ENCODE assay signal across 8 cellular contexts in the genomic region with DNA sequence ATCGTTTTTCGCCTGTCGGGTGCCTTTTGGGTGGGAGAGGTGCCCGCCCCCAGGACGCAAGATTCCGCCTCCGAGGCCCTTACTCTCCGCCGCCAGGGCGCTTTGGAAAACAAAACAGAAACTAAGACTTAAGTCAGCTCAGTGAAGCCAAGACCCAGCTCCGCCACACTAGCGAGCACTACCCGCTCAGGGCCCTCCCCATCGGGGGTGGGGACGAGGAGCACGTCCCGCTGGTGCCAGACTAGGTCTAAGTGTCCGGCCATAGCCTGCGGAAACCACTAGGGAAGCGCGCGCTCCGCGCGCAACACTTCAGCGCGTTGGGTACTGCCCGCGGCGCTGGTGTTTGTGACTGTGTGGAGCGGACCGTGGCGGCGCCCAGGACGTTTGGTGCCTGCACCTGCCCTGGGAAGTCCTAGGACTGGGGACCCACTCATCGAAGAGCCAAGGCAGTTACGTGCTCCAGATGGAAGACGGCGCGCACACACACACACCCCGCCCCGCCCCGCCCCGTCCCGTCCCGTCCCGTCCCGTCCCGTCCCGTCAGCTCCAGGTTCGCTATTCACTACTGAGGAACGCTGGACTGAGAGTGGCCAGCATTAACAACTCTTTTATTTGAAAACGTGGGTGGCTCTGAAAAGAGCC. TPM values are rescaled to one million over a fixed set of nuclear protein-coding genes. Genes with fewer than 3 reads are reported as not detected.
DNase-seq lines count a peak whose midpoint lies in the region; ATAC-seq and TF ChIP-seq lines count a peak whose summit lies in the region.
"Not testable (repeated sequence)": the region's sequence is repeated elsewhere in the genome, so short reads cannot be mapped to it uniquely, and the experiment has no call there.
"Had no signal": no experiment of that assay in that cellular context is flagged by ENCODE, and none has a peak within 500 bp of the region (broad histone marks: within the 10 kb centered on the region; RNA-seq: fewer than 3 reads in every experiment).

No MANE protein-coding gene starts in this region.

- not testable (repeated sequence) for H3K36me3 ChIP-seq in Panc1 (ENCODE audit: control insufficient read depth, insufficient read depth, low read length); naive thymus-derived CD4-positive, alpha-beta T cell (ENCODE audit: control insufficient read depth in 2 of 3, insufficient read depth in 3 of 3, low read length in 3 of 3)

- CTCF ChIA-PET in Panc1 (lab: Charles Lee); naive thymus-derived CD4-positive, alpha-beta T cell (lab: Charles Lee): not testable (repeated sequence)

- POLR2A ChIA-PET in Panc1 (lab: Charles Lee); naive thymus-derived CD4-positive, alpha-beta T cell (lab: Charles Lee): not testable (repeated sequence)

- not testable (repeated sequence) for TF ChIP-seq CTCF in Panc1 (IDR thresholded peaks at IDR 0.05)

- H3K4me3 Mint-ChIP-seq in effector memory CD8-positive, alpha-beta T cell; naive thymus-derived CD4-positive, alpha-beta T cell: not testable (repeated sequence)

- peaks cover 13% of the 10 kb centered on the region for H3K36me3 Mint-ChIP-seq in effector memory CD8-positive, alpha-beta T cell (ENCODE audit: insufficient read depth)
- H3K36me3 Mint-ChIP-seq in naive thymus-derived CD4-positive, alpha-beta T cell = peaks cover 0 to 20% (median 13%) of the 10 kb centered on the region in 5 donors

- peak; percentile 25 for ATAC-seq in GM18873 (IDR thresholded peaks at IDR 0.05; ENCODE audit: low FRiP score, unreplicated experiment)
- ATAC-seq in GM21390 (IDR thresholded peaks at IDR 0.05; ENCODE audit: unreplicated experiment) = peak; percentile 41
- peak; percentile 34 for ATAC-seq in HG02763 (IDR thresholded peaks at IDR 0.05; ENCODE audit: unreplicated experiment)
- peak; percentile 40 for ATAC-seq in HG03135 (IDR thresholded peaks at IDR 0.05; ENCODE audit: unreplicated experiment)
- peak; percentile 55 for ATAC-seq in Panc1
- ATAC-seq in effector memory CD8-positive, alpha-beta T cell (replicated peaks) = peak; percentile 70
- ATAC-seq in naive thymus-derived CD4-positive, alpha-beta T cell = peak; percentile 71

- H3K4me1 Mint-ChIP-seq in effector memory CD8-positive, alpha-beta T cell (ENCODE audit: low read depth in 2 of 2) = peaks cover 13 to 21% of the 10 kb centered on the region in 2 donors
- peaks cover 20 to 31% (median 26%) of the 10 kb centered on the region in 7 donors for H3K4me1 Mint-ChIP-seq in naive thymus-derived CD4-positive, alpha-beta T cell

- not testable (repeated sequence) for H3K4me3 ChIP-seq in Panc1 (ENCODE audit: low read depth in 2 of 2, low read length in 2 of 2); naive thymus-derived CD4-positive, alpha-beta T cell (ENCODE audit: low read length)

- intact Hi-C loops in Panc1 (cut with micrococcal nuclease; ENCODE audit: unreplicated experiment); naive thymus-derived CD4-positive, alpha-beta T cell (cut with micrococcal nuclease): not testable (repeated sequence)

- BruUV-seq in Panc1 (replicated peaks; lab: Mats Ljungman, UMichigan) = not testable (repeated sequence)

- DNase-seq in Panc1 (ENCODE audit: low read depth, low spot score); effector memory CD8-positive, alpha-beta T cell; naive thymus-derived CD4-positive, alpha-beta T cell: not testable (repeated sequence)

- not testable (repeated sequence) for H3K27ac Mint-ChIP-seq in effector memory CD8-positive, alpha-beta T cell; naive thymus-derived CD4-positive, alpha-beta T cell

- H3K9me3 ChIP-seq in Panc1 (ENCODE audit: control insufficient read depth, insufficient read depth, low read depth, low read length); naive thymus-derived CD4-positive, alpha-beta T cell (ENCODE audit: control insufficient read depth in 2 of 3, low read length in 3 of 3): not testable (repeated sequence)

- H3K27me3 ChIP-seq in Panc1 (ENCODE audit: control insufficient read depth, insufficient read depth, low read length); naive thymus-derived CD4-positive, alpha-beta T cell (ENCODE audit: control insufficient read depth in 2 of 2, insufficient read depth in 2 of 2, low read length in 2 of 2): not testable (repeated sequence)

- peaks cover 11% of the 10 kb centered on the region; the same call in 1 of the 2 replicates for H3K4me1 ChIP-seq in Panc1 (ENCODE audit: control insufficient read depth, insufficient read depth, low read length)
- H3K4me1 ChIP-seq in naive thymus-derived CD4-positive, alpha-beta T cell (ENCODE audit: control insufficient read depth in 2 of 2, insufficient read depth in 2 of 2, low read length in 2 of 2) = peaks cover 18 to 22% of the 10 kb centered on the region in 2 donors

- in situ Hi-C loops in Panc1 (cut with HindIII; ENCODE audit: low pct_unique_long_range_greater_than_20kb, low sequenced_read_pairs) = not testable (repeated sequence)

- not testable (repeated sequence) for H3K27ac ChIP-seq in Panc1 (ENCODE audit: low read length); naive thymus-derived CD4-positive, alpha-beta T cell (ENCODE audit: low read depth, low read length)

- not testable (repeated sequence) for H3K9me3 Mint-ChIP-seq in effector memory CD8-positive, alpha-beta T cell; naive thymus-derived CD4-positive, alpha-beta T cell

- H3K27me3 Mint-ChIP-seq in effector memory CD8-positive, alpha-beta T cell; naive thymus-derived CD4-positive, alpha-beta T cell: not testable (repeated sequence)

RNA-seq across cellular contexts. Expression of a gene that starts 57.6 kb away (rescaled TPM):
- total RNA-seq in Panc1 (2021; ENCODE audit: unreplicated experiment) = 14.6 TPM
- 21.1 TPM for polyA plus RNA-seq in Panc1 (2012; ENCODE audit: insufficient read length)
- total RNA-seq in naive thymus-derived CD4-positive, alpha-beta T cell = 10 to 100 TPM in 3 of 5 experiments, 1 to 10 TPM in 2; 7.8 to 28.9 (median 18.2) TPM
- 10 to 100 TPM; 38.2 to 50.9 TPM for polyA plus RNA-seq in naive thymus-derived CD4-positive, alpha-beta T cell

RNA-seq across cellular contexts. Expression of a gene that starts 59.2 kb away (rescaled TPM):
- not detected for total RNA-seq in Panc1 (2021; ENCODE audit: unreplicated experiment)
- polyA plus RNA-seq in Panc1 (2012; ENCODE audit: insufficient read length) = not detected
- total RNA-seq in naive thymus-derived CD4-positive, alpha-beta T cell = 10 to 100 TPM in 1 of 5 experiments, under 1 TPM in 2, not detected in 2; 0.21 to 14.4 (median 0.59) TPM
- polyA plus RNA-seq in naive thymus-derived CD4-positive, alpha-beta T cell = not detected
- total RNA-seq: lung microvascular endothelial cell had no signal
